8 cellular contexts compared by ENCODE assay signal in the genomic region with DNA sequence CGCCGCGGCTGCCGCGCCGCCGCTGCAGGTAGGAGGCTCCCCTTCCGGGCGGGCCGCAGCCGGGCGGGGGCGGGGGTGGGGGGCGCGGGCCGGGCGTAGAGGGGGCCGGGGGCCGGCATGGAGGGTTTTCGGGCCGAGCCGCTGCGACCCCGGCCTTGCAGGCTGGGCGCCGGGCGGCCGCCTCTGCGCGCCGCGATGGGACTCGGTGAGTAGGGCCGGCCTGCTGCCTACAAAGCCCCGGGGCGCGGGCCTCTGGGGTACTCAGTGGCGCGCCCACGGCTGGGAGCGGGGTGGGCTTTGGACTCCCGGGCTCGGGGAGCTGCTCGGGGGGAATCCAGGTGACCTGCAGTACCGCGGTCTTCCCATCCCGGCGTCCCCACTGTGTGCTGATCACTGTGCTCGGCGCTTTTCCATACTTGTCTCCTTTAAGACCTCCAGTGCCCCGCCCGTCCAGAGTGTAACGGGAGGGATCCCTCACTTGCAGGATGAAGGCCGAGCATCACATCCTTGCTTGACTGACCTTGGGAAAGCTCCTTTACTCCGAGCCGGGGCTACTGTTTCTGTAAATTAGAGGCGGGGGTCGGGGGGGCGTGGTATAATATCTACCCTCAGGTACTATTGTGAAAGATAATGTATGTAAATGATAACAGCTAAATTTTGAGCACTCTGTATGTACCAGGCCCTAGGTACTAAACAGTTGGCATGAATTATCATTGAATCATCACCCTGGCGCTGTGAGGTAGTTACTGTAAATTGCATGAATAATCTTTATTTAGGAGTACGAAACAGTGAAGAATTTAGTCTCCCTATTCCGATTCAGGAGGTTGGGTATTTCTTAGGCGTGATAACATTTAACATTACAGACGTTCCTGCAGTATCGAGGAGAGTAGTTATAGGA. TPM values are rescaled to one million over a fixed set of nuclear protein-coding genes. Genes with fewer than 3 reads are reported as not detected.
DNase-seq lines count a peak whose midpoint lies in the region; ATAC-seq and TF ChIP-seq lines count a peak whose summit lies in the region.

No MANE protein-coding gene starts in this region.

- H4K20me1 ChIP-seq in OCI-LY1 (ENCODE audit: insufficient read depth, low read length): no peaks in the 10 kb centered on the region

- peak overlapping the region; percentile 91 for H3K4me2 ChIP-seq in OCI-LY1 (ENCODE audit: low read length)

- H3K9me2 ChIP-seq in OCI-LY1 (ENCODE audit: low read depth, low read length): no peaks in the 10 kb centered on the region

- ATAC-seq in GM19025 (IDR thresholded peaks at IDR 0.05; ENCODE audit: low read depth, unreplicated experiment): peak; percentile 59
- ATAC-seq in HG03175 (IDR thresholded peaks at IDR 0.05; ENCODE audit: unreplicated experiment): peak; percentile 57
- ATAC-seq in heart left ventricle: peak in 3 of 4 donors; percentile 26 to 62 (median 56)

- TF ChIP-seq EP300 in ovary (IDR thresholded peaks at IDR 0.05): no peak

- H3K36me3 ChIP-seq in OCI-LY1 (ENCODE audit: insufficient read depth, low read length) (no peaks in the 10 kb centered on the region), heart left ventricle (no peaks in the 10 kb centered on the region), ovary (no peaks in the 10 kb centered on the region)

- no peak overlapping the region for H2AFZ ChIP-seq in OCI-LY1 (ENCODE audit: low read length)

- TF ChIP-seq POLR2A in heart left ventricle (IDR thresholded peaks at IDR 0.05): no peak
- no peak for TF ChIP-seq POLR2A in ovary (IDR thresholded peaks at IDR 0.05)

- no peaks in the 10 kb centered on the region for H3F3A ChIP-seq in OCI-LY1 (ENCODE audit: insufficient read depth, low read length)

- peak; percentile 65 for DNase-seq in AG10803 (ENCODE audit: low read depth)
- peak; percentile 60 for DNase-seq in amniotic epithelial cell (ENCODE audit: low read depth)
- peak; percentile 37 to 72 (median 67) for DNase-seq in heart left ventricle
- DNase-seq in ovary: peak; percentile 44 to 65 (median 61)
- no peak for DNase-seq in GOT3 (lab: John Stamatoyannopoulos, UW)

- H3K79me2 ChIP-seq in OCI-LY1 (ENCODE audit: insufficient read depth, low read length): no peaks in the 10 kb centered on the region

- TF ChIP-seq CTCF in AG10803 (conservative IDR thresholded peaks at IDR 0.05; ENCODE audit: low read length) (peak; percentile 2; the same call in 1 of the 2 replicates), OCI-LY1 (IDR thresholded peaks at IDR 0.05; ENCODE audit: low read length) (no peak), heart left ventricle (IDR thresholded peaks at IDR 0.05) (no peak), ovary (IDR thresholded peaks at IDR 0.05) (no peak)

- intact Hi-C loops in heart left ventricle (cut with DNase I): loop anchor here in 8 of 10 donors (5.0 to 10.0 kb wide), 6 partner anchors 73 to 603 kb away; a partner anchor contains a TSS
- intact Hi-C loops in ovary (cut with DNase I): no loop called here

- H3K9me3 ChIP-seq in OCI-LY1 (ENCODE audit: low read length) (no peaks in the 10 kb centered on the region), heart left ventricle (no peaks in the 10 kb centered on the region), ovary (no peaks in the 10 kb centered on the region)

- H3K4me1 ChIP-seq in OCI-LY1 (ENCODE audit: insufficient read depth, low read length, severe bottlenecking) (peaks cover 22% of the 10 kb centered on the region), heart left ventricle (peaks cover 0 to 33% (median 20%) of the 10 kb centered on the region in 12 donors), ovary (ENCODE audit: insufficient read depth) (peaks cover 6% of the 10 kb centered on the region)

- H3K9ac ChIP-seq in OCI-LY1 (ENCODE audit: low read length): peak overlapping the region; percentile 80

- peak overlapping the region; percentile 77 for H3K4me3 ChIP-seq in AG10803 (ENCODE audit: low read length)
- H3K4me3 ChIP-seq in OCI-LY1 (ENCODE audit: low read depth, low read length, poor library complexity, severe bottlenecking): peak overlapping the region; percentile 97
- H3K4me3 ChIP-seq in heart left ventricle: peak overlapping the region; percentile 64 to 98 (median 88)
- H3K4me3 ChIP-seq in ovary: peak overlapping the region; percentile 68

- whole genome bisulfite sequencing in heart left ventricle, 4 donors: 6 to 21% (median 10%) methylated on average over 15 to 65 of the region's 65 CpGs
- 3 to 8% (median 4%) methylated on average over 19 to 65 of the region's 65 CpGs for WGBS in ovary, 3 donors

- H3K27me3 ChIP-seq in OCI-LY1 (ENCODE audit: insufficient read depth, low read length): no peaks in the 10 kb centered on the region
- no peaks in the 10 kb centered on the region for H3K27me3 ChIP-seq in heart left ventricle
- H3K27me3 ChIP-seq in ovary: no peaks in the 10 kb centered on the region

- peak overlapping the region; percentile 56 for H3K27ac ChIP-seq in OCI-LY1 (ENCODE audit: low read depth, low read length, poor library complexity, severe bottlenecking)
- H3K27ac ChIP-seq in heart left ventricle: peak overlapping the region; percentile 60 to 93 (median 82)
- H3K27ac ChIP-seq in ovary: peak overlapping the region; percentile 75 to 93

RNA-seq across cellular contexts. Expression of a gene that starts 0.7 kb away (rescaled TPM):
- total RNA-seq in heart left ventricle (10 to 100 TPM; 17.8 to 60.5 (median 24.1) TPM), ovary (10 to 100 TPM in 6 of 7 donors, 1 to 10 TPM in 1; 8.1 to 16.1 (median 14.7) TPM)
- polyA plus RNA-seq in heart left ventricle (10 to 100 TPM; 14.3 to 30.1 TPM), ovary (10 to 100 TPM; 11.3 to 14.9 TPM)

RNA-seq across cellular contexts. Expression of a gene that starts 45.3 kb away (rescaled TPM):
- total RNA-seq in heart left ventricle (1 to 10 TPM in 1 of 9 donors, under 1 TPM in 5, not detected in 3; 0.14 to 1.1 (median 0.26) TPM), ovary (1 to 10 TPM in 1 of 7 donors, under 1 TPM in 4, not detected in 2; 0.74 to 1.2 (median 0.94) TPM)
- polyA plus RNA-seq in heart left ventricle (under 1 TPM in 1 of 2 donors, not detected in 1; 0.03 TPM), ovary (under 1 TPM; 0.10 to 0.57 TPM)

Comparison
In these comparisons a context has a peak if more than half of its experiments do, and no peak if none do; other contexts are left out.
1. intact Hi-C loops: an anchor here in heart left ventricle (5.0 to 10.0 kb wide); none called in ovary.